ENCODE assay signal across 11 cellular contexts in the genomic region with DNA sequence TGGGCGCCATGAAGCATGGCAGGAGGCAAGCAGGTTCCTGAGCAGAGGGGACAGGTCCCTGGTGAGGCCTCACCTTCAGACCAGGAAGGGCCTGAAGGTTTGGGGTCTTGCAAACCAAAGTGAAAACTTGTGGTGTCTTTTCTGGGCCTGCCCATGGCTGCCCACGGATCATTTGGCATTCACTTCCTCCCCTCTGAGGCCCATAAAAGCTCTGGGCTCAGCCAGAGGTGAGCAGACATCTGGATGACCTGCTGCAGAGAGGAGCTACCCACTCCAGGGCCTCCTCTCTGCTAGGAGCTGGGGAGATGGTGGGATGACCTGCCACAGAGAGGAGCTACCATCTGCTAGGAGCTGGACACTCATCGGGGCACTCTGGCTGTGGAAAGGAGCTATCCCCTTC.
"Had no signal": no experiment of that assay in that cellular context is flagged by ENCODE, and none has a peak within 500 bp of the region (broad histone marks: within the 10 kb centered on the region; RNA-seq: fewer than 3 reads in every experiment).

No MANE protein-coding gene starts in this region.

- H2AFZ ChIP-seq: GM23248, GM23338 had no signal

- H3K27ac ChIP-seq: GM23248 had no signal

- H3K9me3 ChIP-seq: HAP-1 had no signal

- H3K4me1 ChIP-seq: HAP-1 had no signal

- H3K36me3 ChIP-seq: HAP-1 had no signal

- H3K27ac Mint-ChIP-seq: GM23338, H9, HFFc6 had no signal

- H3K9ac ChIP-seq: GM23248 had no signal

- DNase-seq: GM23248, GOT3, H7, H9, HCEC 1CT, HFFc6 had no signal

- H3K4me3 ChIP-seq: GM23248, GM23338, HAP-1 had no signal

- ATAC-seq: GM23338, HCT116 had no signal

- H3K4me2 ChIP-seq: GM23338 had no signal

- FAIRE-seq: H1, H54 had no signal

- H3K4me3 Mint-ChIP-seq: GM23338, H9, HFFc6 had no signal
